ENCODE assay signal across 8 cellular contexts in the genomic region with DNA sequence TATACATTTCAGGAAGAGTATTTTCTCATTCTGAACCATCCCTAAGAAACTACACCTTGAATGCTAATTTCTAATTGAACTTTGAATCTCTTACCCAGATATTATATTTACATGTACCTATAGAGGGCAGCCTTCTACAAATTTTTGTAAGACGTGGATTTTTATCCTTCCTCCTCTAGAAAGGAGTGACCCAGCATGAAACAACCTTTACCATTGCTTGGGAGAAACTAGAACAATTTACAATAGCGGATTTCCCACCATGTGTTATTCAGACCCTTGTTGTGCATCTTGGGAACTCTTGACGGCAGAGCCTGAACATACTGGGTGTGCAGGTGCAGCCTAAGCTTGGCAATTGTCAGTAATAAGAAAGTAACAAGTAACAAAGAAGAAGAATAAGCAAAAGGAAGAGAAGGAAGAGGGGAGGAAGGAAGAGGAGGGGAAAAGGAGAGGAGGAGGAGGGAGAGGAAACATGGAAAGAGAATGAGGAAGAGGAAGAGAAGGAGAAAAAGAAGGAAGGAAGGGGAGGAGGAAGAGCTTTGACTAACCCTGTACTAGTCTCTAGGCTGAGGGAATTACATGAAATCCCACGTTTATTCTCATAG. TPM values are rescaled to one million over a fixed set of nuclear protein-coding genes. Genes with fewer than 3 reads are reported as not detected.
DNase-seq lines count a peak whose midpoint lies in the region; ATAC-seq, FAIRE-seq and TF ChIP-seq lines count a peak whose summit lies in the region.

No MANE protein-coding gene starts in this region.

- DNase-seq in GM23338 (ENCODE audit: low spot score) (peak; percentile 66), NCI-H2029 treated with DMSO at 0.1 percent for 48 hours (lab: John Stamatoyannopoulos, UW) (peak; percentile 2), heart left ventricle (no peak), retina (peak; percentile 29)
- no peak for DNase-seq in activated CD8-positive, alpha-beta T cell treated with anti-CD3 and anti-CD28 coated beads, Interleukin-2, amount 10 ng/mL, durations not matched to agents 7 days and 5 days

- H3K27me3 ChIP-seq in GM23338 (ENCODE audit: insufficient read depth): no peaks in the 10 kb centered on the region
- H3K27me3 ChIP-seq in heart left ventricle: peaks cover 0 to 3% (median 0%) of the 10 kb centered on the region in 9 donors

- peaks cover 8% of the 10 kb centered on the region; the same call in 2 of the 3 replicates for H3K9me3 Mint-ChIP-seq in GM23338
- H3K9me3 Mint-ChIP-seq in activated CD8-positive, alpha-beta T cell treated with anti-CD3 and anti-CD28 coated beads, Interleukin-2, amount 10 ng/mL, durations not matched to agents 7 days and 5 days (ENCODE audit: insufficient read depth): no peaks in the 10 kb centered on the region

- peaks cover 0 to 2% (median 0%) of the 10 kb centered on the region in 12 donors for H3K9me3 ChIP-seq in heart left ventricle

- H3K36me3 ChIP-seq in GM23338 (ENCODE audit: insufficient read depth) (peaks cover 2% of the 10 kb centered on the region), heart left ventricle (no peaks in the 10 kb centered on the region)

- H3K79me2 ChIP-seq in GM23338 (replicated peaks; ENCODE audit: insufficient read depth): no peaks in the 10 kb centered on the region

- TF ChIP-seq CTCF in GM23338 (conservative IDR thresholded peaks at IDR 0.05; ENCODE audit: low read depth in 2 of 2) (peak; percentile 46 to 64; a peak in 3 of 4 replicates), heart left ventricle (IDR thresholded peaks at IDR 0.05) (peak; percentile 26 to 70 (median 49))

- WGBS in heart left ventricle, 4 donors: 14 to 18% (median 14%) methylated on average over 4 of the region's 4 CpGs

- intact Hi-C loops in heart left ventricle (cut with DNase I): loop anchor here (1.0 to 10.0 kb wide), 12 partner anchors 95 to 885 kb away; partner anchors contain the start of genes SLC18B1 (in 4 of the 10) and TAAR9 (in 1 of the 10)

- peak; percentile 87 for FAIRE-seq in G401.6 (lab: Jason Lieb, UNC)

- POLR2A ChIA-PET in activated CD8-positive, alpha-beta T cell treated with anti-CD3 and anti-CD28 coated beads, Interleukin-2, amount 10 ng/mL, durations not matched to agents 7 days and 5 days (lab: Charles Lee): interaction anchor here (0.8 to 1.2 kb wide), 2 partner anchors 94 to 145 kb away, joined by 3 to 5 read pairs; partner anchors contain the start of gene RPS12

- TF ChIP-seq POLR2A in heart left ventricle (IDR thresholded peaks at IDR 0.05) (no peak), GM18505 (IDR thresholded peaks at IDR 0.05; ENCODE audit: borderline replicate concordance, extremely low read depth, insufficient read depth, insufficient read length) (no peak)

- peaks cover 8% of the 10 kb centered on the region for H3K4me1 ChIP-seq in GM23338 (ENCODE audit: insufficient read depth)
- H3K4me1 ChIP-seq in heart left ventricle: peaks cover 0 to 4% (median 0%) of the 10 kb centered on the region in 12 donors

- peaks cover 12% of the 10 kb centered on the region for H3K36me3 Mint-ChIP-seq in GM23338 (ENCODE audit: low read depth)
- no peaks in the 10 kb centered on the region for H3K36me3 Mint-ChIP-seq in activated CD8-positive, alpha-beta T cell treated with anti-CD3 and anti-CD28 coated beads, Interleukin-2, amount 10 ng/mL, durations not matched to agents 7 days and 5 days (ENCODE audit: low read depth)

- no peak overlapping the region; the same call in 2 of the 3 replicates for H3K4me3 Mint-ChIP-seq in GM23338
- no peak overlapping the region for H3K4me3 Mint-ChIP-seq in activated CD8-positive, alpha-beta T cell treated with anti-CD3 and anti-CD28 coated beads, Interleukin-2, amount 10 ng/mL, durations not matched to agents 7 days and 5 days

- peak overlapping the region; percentile 66; the same call in 1 of the 2 replicates for H2AFZ ChIP-seq in GM23338

- H3K4me2 ChIP-seq in GM23338: no peak overlapping the region

- CTCF ChIA-PET in activated CD8-positive, alpha-beta T cell treated with anti-CD3 and anti-CD28 coated beads, Interleukin-2, amount 10 ng/mL, durations not matched to agents 7 days and 5 days (lab: Charles Lee): interaction anchor here (0.7 to 5.9 kb wide), 18 partner anchors 10 to 153 kb away, joined by 3 to 115 read pairs (median 6); partner anchors contain the start of genes SLC18B1 and TAAR1

- ATAC-seq in GM23338: peak; percentile 56
- ATAC-seq in activated CD8-positive, alpha-beta T cell treated with anti-CD3 and anti-CD28 coated beads, Interleukin-2, amount 10 ng/mL, durations not matched to agents 7 days and 5 days: peak; percentile 60
- peak; percentile 37 to 73 (median 54) for ATAC-seq in heart left ventricle
- ATAC-seq in GM18505 (IDR thresholded peaks at IDR 0.05; ENCODE audit: unreplicated experiment): no peak
- no peak for ATAC-seq in GM21576 (IDR thresholded peaks at IDR 0.05; ENCODE audit: unreplicated experiment)

- no peak overlapping the region; the same call in 1 of the 2 replicates for H3K27ac Mint-ChIP-seq in GM23338
- no peak overlapping the region for H3K27ac Mint-ChIP-seq in activated CD8-positive, alpha-beta T cell treated with anti-CD3 and anti-CD28 coated beads, Interleukin-2, amount 10 ng/mL, durations not matched to agents 7 days and 5 days

- no peaks in the 10 kb centered on the region for H3F3A ChIP-seq in GM23338 (replicated peaks; ENCODE audit: low read depth)

- no peaks in the 10 kb centered on the region for H3K27me3 Mint-ChIP-seq in GM23338 (ENCODE audit: insufficient read depth, low read depth, poor library complexity)
- H3K27me3 Mint-ChIP-seq in activated CD8-positive, alpha-beta T cell treated with anti-CD3 and anti-CD28 coated beads, Interleukin-2, amount 10 ng/mL, durations not matched to agents 7 days and 5 days (ENCODE audit: low read depth): peaks cover 11% of the 10 kb centered on the region

- H3K27ac ChIP-seq in GM23338 (ENCODE audit: low read depth) (no peak overlapping the region), heart left ventricle (peak overlapping the region in 1 of 12 donors; percentile 42)

- no peaks in the 10 kb centered on the region for H4K20me1 ChIP-seq in GM23338 (replicated peaks; ENCODE audit: insufficient read depth)

- H3K4me3 ChIP-seq in GM23338: no peak overlapping the region
- H3K4me3 ChIP-seq in heart left ventricle: no peak overlapping the region

- peaks cover 19% of the 10 kb centered on the region for H3K4me1 Mint-ChIP-seq in GM23338
- H3K4me1 Mint-ChIP-seq in activated CD8-positive, alpha-beta T cell treated with anti-CD3 and anti-CD28 coated beads, Interleukin-2, amount 10 ng/mL, durations not matched to agents 7 days and 5 days (ENCODE audit: low read depth): peaks cover 18% of the 10 kb centered on the region

- peaks cover 3% of the 10 kb centered on the region; the same call in 1 of the 2 replicates for H3K9me2 ChIP-seq in GM23338 (ENCODE audit: insufficient read depth)

TF ChIP-seq in GM23338, 12 proteins besides CTCF, POLR2A, EP300 and RAD21 (continues in another document):
- TF ChIP-seq POLR2AphosphoS5 (IDR thresholded peaks at IDR 0.05; ENCODE audit: low read depth): no peak

RNA-seq across cellular contexts. Expression of gene TAAR1, which starts 10.8 kb away (rescaled TPM):
- not detected in 2 replicates for total RNA-seq in GM23338 (2014; rRNA removed; shearing (Covaris generic))
- not detected in 2 replicates for polyA plus RNA-seq in GM23338 (2016; fragmentation: Nextera tagmentation; extraction: Ambion mirVana)
- total RNA-seq in activated CD8-positive, alpha-beta T cell treated with anti-CD3 and anti-CD28 coated beads, Interleukin-2, amount 10 ng/mL, durations not matched to agents 7 days and 5 days: not detected
- not detected for total RNA-seq in heart left ventricle
- polyA plus RNA-seq in heart left ventricle: not detected

RNA-seq across cellular contexts. Expression of gene VNN1, which starts 44.1 kb away (rescaled TPM):
- not detected in 2 replicates for total RNA-seq in GM23338 (2014; rRNA removed; shearing (Covaris generic))
- polyA plus RNA-seq in GM23338 (2016; fragmentation: Nextera tagmentation; extraction: Ambion mirVana) (not detected in 2 replicates), heart left ventricle (under 1 TPM; 0.38 to 0.44 TPM)
- not detected for total RNA-seq in activated CD8-positive, alpha-beta T cell treated with anti-CD3 and anti-CD28 coated beads, Interleukin-2, amount 10 ng/mL, durations not matched to agents 7 days and 5 days
- total RNA-seq in heart left ventricle: 1 to 10 TPM in 3 of 9 donors, under 1 TPM in 6; 0.29 to 2.2 (median 0.57) TPM

RNA-seq across cellular contexts. Expression of gene TAAR2, which starts 45.7 kb away (rescaled TPM):
- not detected in 2 replicates for total RNA-seq in GM23338 (2014; rRNA removed; shearing (Covaris generic))
- polyA plus RNA-seq in GM23338 (2016; fragmentation: Nextera tagmentation; extraction: Ambion mirVana) (not detected in 2 replicates), heart left ventricle (not detected)
- not detected for total RNA-seq in activated CD8-positive, alpha-beta T cell treated with anti-CD3 and anti-CD28 coated beads, Interleukin-2, amount 10 ng/mL, durations not matched to agents 7 days and 5 days
- total RNA-seq in heart left ventricle: not detected

Comparison
In these comparisons a context has a peak if more than half of its experiments do, and no peak if none do; other contexts are left out.
1. ATAC-seq: peak in GM23338 (single experiment), activated CD8-positive, alpha-beta T cell treated with anti-CD3 and anti-CD28 coated beads, Interleukin-2, amount 10 ng/mL, durations not matched to agents 7 days and 5 days (single experiment) and heart left ventricle (4 of 4); none in GM18505 (single experiment) and GM21576 (single experiment).
2. DNase-seq: peak in GM23338 (single experiment), NCI-H2029 treated with DMSO at 0.1 percent for 48 hours (single experiment) and retina (single experiment); none in activated CD8-positive, alpha-beta T cell treated with anti-CD3 and anti-CD28 coated beads, Interleukin-2, amount 10 ng/mL, durations not matched to agents 7 days and 5 days (single experiment) and heart left ventricle (0 of 5).